ENCODE assay signal across 31 cellular contexts in the genomic region with DNA sequence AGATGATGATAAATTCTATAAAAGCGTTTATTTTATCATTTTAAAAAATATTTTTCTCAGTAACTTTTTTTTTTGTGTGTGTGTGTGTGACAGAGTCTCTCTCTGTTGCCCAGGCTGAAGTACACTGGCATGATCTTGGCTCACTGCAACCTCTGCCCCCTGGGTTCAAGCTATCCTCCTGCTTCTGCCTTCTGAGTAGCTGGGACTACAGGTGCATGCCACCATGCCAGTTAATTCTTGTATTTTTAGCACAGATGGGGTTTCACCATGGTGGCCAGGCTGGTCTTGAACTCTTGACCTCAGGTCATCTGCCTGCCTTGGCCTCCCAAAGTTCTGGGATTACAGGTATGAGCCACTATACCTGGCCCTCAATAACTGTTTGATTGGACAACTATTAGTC. TPM values are rescaled to one million over a fixed set of nuclear protein-coding genes. Genes with fewer than 3 reads are reported as not detected.
"Had no signal": no experiment of that assay in that cellular context is flagged by ENCODE, and none has a peak within 500 bp of the region (broad histone marks: within the 10 kb centered on the region; RNA-seq: fewer than 3 reads in every experiment).

No MANE protein-coding gene starts in this region.

- H3K27ac ChIP-seq: WERI-Rb-1 had no signal

- H3K36me3 ChIP-seq: WERI-Rb-1 had no signal

- H3K4me1 Mint-ChIP-seq: activated CD4-positive, alpha-beta memory T cell treated with anti-CD3 and anti-CD28 coated beads, Interleukin-2, amount 10 ng/mL, durations not matched to agents 7 days and 5 days; activated CD8-positive, alpha-beta memory T cell treated with anti-CD3 and anti-CD28 coated beads, Interleukin-2, amount 10 ng/mL, durations not matched to agents 7 days and 5 days; activated naive CD4-positive, alpha-beta T cell treated with anti-CD3 and anti-CD28 coated beads, Interleukin-2, amount 10 ng/mL, durations not matched to agents 7 days and 5 days; activated naive CD8-positive, alpha-beta T cell treated with anti-CD3 and anti-CD28 coated beads, Interleukin-2, amount 50 U/mL, for 24 hours; brain had no signal

- H3K9me3 Mint-ChIP-seq: activated CD4-positive, alpha-beta memory T cell treated with anti-CD3 and anti-CD28 coated beads, Interleukin-2, amount 10 ng/mL, durations not matched to agents 7 days and 5 days; activated naive CD8-positive, alpha-beta T cell treated with anti-CD3 and anti-CD28 coated beads, Interleukin-2, amount 50 U/mL, for 24 hours; brain had no signal

- H3K4me3 Mint-ChIP-seq: activated CD4-positive, alpha-beta memory T cell treated with anti-CD3 and anti-CD28 coated beads, Interleukin-2, amount 10 ng/mL, durations not matched to agents 7 days and 5 days; activated CD8-positive, alpha-beta memory T cell treated with anti-CD3 and anti-CD28 coated beads, Interleukin-2, amount 10 ng/mL, durations not matched to agents 7 days and 5 days; activated naive CD4-positive, alpha-beta T cell treated with anti-CD3 and anti-CD28 coated beads, Interleukin-2, amount 10 ng/mL, durations not matched to agents 7 days and 5 days; activated naive CD8-positive, alpha-beta T cell; activated naive CD8-positive, alpha-beta T cell treated with anti-CD3 and anti-CD28 coated beads, Interleukin-2, amount 50 U/mL, for 24 hours; brain had no signal

- DNase-seq: activated CD4-positive, alpha-beta memory T cell treated with anti-CD3 and anti-CD28 coated beads, Interleukin-2, amount 10 ng/mL, durations not matched to agents 7 days and 5 days; activated CD4-positive, alpha-beta T cell treated with anti-CD3 and anti-CD28 coated beads for 1 hour; activated CD4-positive, alpha-beta T cell treated with anti-CD3 and anti-CD28 coated beads for 48 hours; activated CD4-positive, CD25-positive, alpha-beta regulatory T cell; activated CD8-positive, alpha-beta memory T cell treated with anti-CD3 and anti-CD28 coated beads for 24 hours; activated CD8-positive, alpha-beta memory T cell treated with anti-CD3 and anti-CD28 coated beads, Interleukin-2, amount 10 ng/mL, durations not matched to agents 7 days and 5 days; activated CD8-positive, alpha-beta memory T cell treated with anti-CD3 and anti-CD28 coated beads, Interleukin-2, amount 50 U/mL, for 48 hours; activated effector memory CD4-positive, alpha-beta T cell treated with Interleukin-2 at 50 U/mL for 16 hours; activated naive CD4-positive, alpha-beta T cell treated with anti-CD3 and anti-CD28 coated beads, Interleukin-2, amount 10 ng/mL, durations not matched to agents 7 days and 5 days; activated naive CD8-positive, alpha-beta T cell treated with anti-CD3 and anti-CD28 coated beads, Interleukin-2, amount 50 U/mL, for 24 hours; activated T-cell treated with anti-CD3 and anti-CD28 coated beads, Interleukin-2, amount 50 U/mL, for 48 hours; anterior cingulate cortex; central memory CD4-positive, alpha-beta T cell; Karpas-422; NCI-H1048; NCI-H1105 treated with DMSO at 0.1 percent for 48 hours; NCI-H1436; NCI-H1694; NCI-H1930; NCI-H2081 treated with DMSO at 0.1 percent for 48 hours; NCI-H226; NCI-H446 treated with DMSO at 0.1 percent for 48 hours; NCI-H69; Right ventricle myocardium superior; T1000; WERI-Rb-1 had no signal

- H3K4me3 ChIP-seq: K562 had no signal

- H3K27ac Mint-ChIP-seq: activated CD4-positive, alpha-beta memory T cell treated with anti-CD3 and anti-CD28 coated beads, Interleukin-2, amount 10 ng/mL, durations not matched to agents 7 days and 5 days; activated CD8-positive, alpha-beta memory T cell treated with anti-CD3 and anti-CD28 coated beads, Interleukin-2, amount 10 ng/mL, durations not matched to agents 7 days and 5 days; activated naive CD4-positive, alpha-beta T cell treated with anti-CD3 and anti-CD28 coated beads, Interleukin-2, amount 10 ng/mL, durations not matched to agents 7 days and 5 days; activated naive CD8-positive, alpha-beta T cell; activated naive CD8-positive, alpha-beta T cell treated with anti-CD3 and anti-CD28 coated beads, Interleukin-2, amount 50 U/mL, for 24 hours; brain had no signal

- H3K27me3 Mint-ChIP-seq: activated CD4-positive, alpha-beta memory T cell treated with anti-CD3 and anti-CD28 coated beads, Interleukin-2, amount 10 ng/mL, durations not matched to agents 7 days and 5 days; activated CD8-positive, alpha-beta memory T cell treated with anti-CD3 and anti-CD28 coated beads, Interleukin-2, amount 10 ng/mL, durations not matched to agents 7 days and 5 days; activated naive CD4-positive, alpha-beta T cell treated with anti-CD3 and anti-CD28 coated beads, Interleukin-2, amount 10 ng/mL, durations not matched to agents 7 days and 5 days; activated naive CD8-positive, alpha-beta T cell; brain had no signal

- H3K36me3 Mint-ChIP-seq: activated CD8-positive, alpha-beta memory T cell treated with anti-CD3 and anti-CD28 coated beads, Interleukin-2, amount 10 ng/mL, durations not matched to agents 7 days and 5 days; activated naive CD4-positive, alpha-beta T cell treated with anti-CD3 and anti-CD28 coated beads, Interleukin-2, amount 10 ng/mL, durations not matched to agents 7 days and 5 days; activated naive CD8-positive, alpha-beta T cell; brain had no signal

RNA-seq across cellular contexts. Expression of a gene that starts 37.2 kb away (rescaled TPM):
- total RNA-seq: activated CD4-positive, alpha-beta memory T cell treated with anti-CD3 and anti-CD28 coated beads, Interleukin-2, amount 10 ng/mL, durations not matched to agents 7 days and 5 days; activated CD8-positive, alpha-beta memory T cell treated with anti-CD3 and anti-CD28 coated beads, Interleukin-2, amount 10 ng/mL, durations not matched to agents 7 days and 5 days; RPMI7951; T-helper 1 cell treated with Interleukin-12 subunit alpha and Interleukin-12 subunit beta and Interleukin-4 antibody, amounts not matched to agents 30 ng/mL and 1 ng/mL, for 36 hours had no signal
